In the genomic region with DNA sequence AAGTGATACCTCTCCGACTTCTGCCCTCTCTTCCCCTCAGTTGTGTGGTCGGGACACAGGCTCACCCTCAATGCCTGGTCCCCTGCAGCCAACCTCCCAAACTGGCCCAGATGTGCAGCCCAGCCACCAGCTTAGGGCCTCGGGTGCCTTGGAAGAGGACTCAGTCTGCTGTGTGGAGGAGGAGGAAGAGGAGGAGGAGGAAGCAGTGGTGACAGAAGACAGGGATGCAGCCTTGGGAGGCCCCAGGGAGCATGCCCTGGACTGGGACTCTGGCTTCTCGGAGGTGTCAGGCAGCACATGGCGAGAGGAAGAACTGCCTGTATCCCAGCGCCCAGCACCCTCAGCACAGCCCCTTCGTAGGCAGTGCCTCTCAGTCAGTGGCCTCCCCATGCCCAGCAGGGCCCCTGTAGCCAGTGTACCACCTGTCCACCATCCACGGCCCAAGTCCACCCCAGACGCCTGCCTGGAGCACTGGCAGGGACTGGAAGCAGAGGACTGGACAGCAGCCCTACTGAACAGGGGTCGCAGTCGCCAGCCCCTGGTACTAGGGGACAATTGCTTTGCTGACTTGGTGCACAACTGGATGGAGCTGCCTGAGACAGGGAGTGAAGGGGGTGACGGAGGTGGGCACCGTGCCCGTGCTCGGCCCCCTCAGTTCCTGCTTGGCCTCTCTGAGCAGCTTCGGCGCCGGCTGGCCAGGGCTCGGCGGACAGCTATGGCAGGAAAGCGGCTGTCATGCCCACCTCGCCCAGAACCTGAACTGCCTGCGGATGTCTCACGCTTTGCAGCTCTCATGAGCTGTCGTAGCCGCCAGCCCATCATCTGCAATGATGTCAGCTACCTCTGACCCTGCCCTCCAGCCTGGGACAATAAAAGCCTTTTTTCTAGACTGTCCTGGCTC, we compare ENCODE assay signal across 6 cellular contexts. TPM values are rescaled to one million over a fixed set of nuclear protein-coding genes. Genes with fewer than 3 reads are reported as not detected.
DNase-seq lines count a peak whose midpoint lies in the region; ATAC-seq, FAIRE-seq and TF ChIP-seq lines count a peak whose summit lies in the region.

No MANE protein-coding gene starts in this region.

- peak overlapping the region in 4 of 5 donors; percentile 13 to 87 (median 72) for H3K27ac ChIP-seq in adrenal gland
- H3K27ac ChIP-seq in muscle layer of duodenum (ENCODE audit: low read length) = no peak overlapping the region

- H3K36me3 ChIP-seq in adrenal gland (replicated peaks in 1 of 2) (peaks cover 0 to 5% of the 10 kb centered on the region in 2 donors), muscle layer of duodenum (ENCODE audit: control insufficient read depth in 1 of 2, insufficient read depth in 2 of 2, low read length in 2 of 2) (peaks cover 7 to 11% of the 10 kb centered on the region in 2 donors)

- intact Hi-C loops in adrenal gland (cut with DNase I) = loop anchor here in 1 of 2 donors (10.0 kb wide), 1 partner anchor 100 kb away; a partner anchor contains a TSS

- 55 to 68% (median 59%) methylated on average over 3 to 26 of the region's 26 CpGs for WGBS in adrenal gland, 4 donors

- H3K27me3 ChIP-seq in adrenal gland = no peaks in the 10 kb centered on the region
- no peaks in the 10 kb centered on the region for H3K27me3 ChIP-seq in muscle layer of duodenum (ENCODE audit: low read depth, low read length)

- TF ChIP-seq POLR2A in GM12891 (IDR thresholded peaks at IDR 0.05; ENCODE audit: low read depth, low read length) (no peak), adrenal gland (IDR thresholded peaks at IDR 0.05) (no peak)

- no peak for TF ChIP-seq CTCF in adrenal gland (IDR thresholded peaks at IDR 0.05)

- DNase-seq in GM12891 (ENCODE audit: insufficient read length, low spot score) = no peak
- DNase-seq in adrenal gland = peak in 1 of 7 donors; percentile 37
- DNase-seq in kidney tubule cell (ENCODE audit: low spot score) = no peak
- no peak for DNase-seq in NOMO-1 treated with DMSO at 0.1 percent for 48 hours (lab: John Stamatoyannopoulos, UW; ENCODE audit: unreplicated experiment)

- ATAC-seq in GM18907 (IDR thresholded peaks at IDR 0.05; ENCODE audit: unreplicated experiment) = no peak

- no peaks in the 10 kb centered on the region for H3K9me3 ChIP-seq in adrenal gland (replicated peaks in 1 of 3)
- H3K9me3 ChIP-seq in muscle layer of duodenum (ENCODE audit: control insufficient read depth in 1 of 2, low read length in 2 of 2) = no peaks in the 10 kb centered on the region

- peaks cover 7 to 45% of the 10 kb centered on the region in 2 donors for H3K4me1 ChIP-seq in adrenal gland (replicated peaks in 1 of 2)
- H3K4me1 ChIP-seq in muscle layer of duodenum (ENCODE audit: control insufficient read depth in 1 of 2, insufficient read depth in 2 of 2, low read length in 2 of 2) = peaks cover 10 to 60% of the 10 kb centered on the region in 2 donors

- FAIRE-seq in GM12891 (lab: Jason Lieb, UNC) = peak; percentile 26

- H3K4me3 ChIP-seq in adrenal gland = peak overlapping the region in 1 of 4 donors; percentile 66
- H3K4me3 ChIP-seq in muscle layer of duodenum (ENCODE audit: low read depth in 1 of 2, low read length in 2 of 2) = peak overlapping the region; percentile 55 to 87

TF ChIP-seq in GM12891, 5 proteins besides CTCF, POLR2A, EP300 and RAD21:
- no peak for TF ChIP-seq TAF1 (IDR thresholded peaks at IDR 0.05; ENCODE audit: low read depth, low read length)
- no peak for TF ChIP-seq POU2F2 (IDR thresholded peaks at IDR 0.05; ENCODE audit: low read depth, low read length)
- TF ChIP-seq POLR2AphosphoS5 (IDR thresholded peaks at IDR 0.05; ENCODE audit: low read depth, low read length) = no peak
- TF ChIP-seq PAX5 (IDR thresholded peaks at IDR 0.05; ENCODE audit: insufficient read depth, low read length, severe bottlenecking) = no peak
- TF ChIP-seq SPI1 (IDR thresholded peaks at IDR 0.05; ENCODE audit: low read depth, low read length) = no peak

RNA-seq across cellular contexts. Expression of a gene that starts 1.3 kb away (rescaled TPM):
- 1.5 TPM for polyA plus RNA-seq in GM12891 (2012; ENCODE audit: low read depth, missing spikeins)
- 1 to 10 TPM; 1.8 to 5.5 (median 2.9) TPM for total RNA-seq in adrenal gland
- polyA plus RNA-seq in adrenal gland = 10 to 100 TPM in 1 of 3 donors, 1 to 10 TPM in 1, under 1 TPM in 1; 0.35 to 15.2 (median 6.3) TPM

RNA-seq across cellular contexts. Expression of a gene that starts 4.7 kb away (rescaled TPM):
- polyA plus RNA-seq in GM12891 (2012; ENCODE audit: low read depth, missing spikeins) = not detected
- total RNA-seq in adrenal gland = under 1 TPM in 2 of 8 donors, not detected in 6; 0.23 to 0.25 TPM
- polyA plus RNA-seq in adrenal gland = under 1 TPM in 1 of 3 donors, not detected in 2; 0.17 TPM

RNA-seq across cellular contexts. Expression of a gene that starts 9.4 kb away (rescaled TPM):
- polyA plus RNA-seq in GM12891 (2012; ENCODE audit: low read depth, missing spikeins) = 80.4 TPM
- total RNA-seq in adrenal gland = 100 to 1,000 TPM in 1 of 8 donors, 10 to 100 TPM in 7; 27.8 to 102 (median 60.0) TPM
- 100 to 1,000 TPM in 2 of 3 donors, 10 to 100 TPM in 1; 17.5 to 232 (median 136) TPM for polyA plus RNA-seq in adrenal gland

RNA-seq across cellular contexts. Expression of a gene that starts 18.0 kb away (rescaled TPM):
- polyA plus RNA-seq in GM12891 (2012; ENCODE audit: low read depth, missing spikeins) = 8.2 TPM
- 10 to 100 TPM; 36.3 to 73.9 (median 53.2) TPM for total RNA-seq in adrenal gland
- 10 to 100 TPM; 12.3 to 29.5 (median 14.2) TPM for polyA plus RNA-seq in adrenal gland

RNA-seq across cellular contexts. Expression of a gene that starts 52.0 kb away (rescaled TPM):
- 10.2 TPM for polyA plus RNA-seq in GM12891 (2012; ENCODE audit: low read depth, missing spikeins)
- total RNA-seq in adrenal gland = 1 to 10 TPM in 7 of 8 donors, under 1 TPM in 1; 0.60 to 6.3 (median 2.2) TPM
- polyA plus RNA-seq in adrenal gland = 1 to 10 TPM; 2.1 to 3.3 (median 2.2) TPM
